In the genomic region with DNA sequence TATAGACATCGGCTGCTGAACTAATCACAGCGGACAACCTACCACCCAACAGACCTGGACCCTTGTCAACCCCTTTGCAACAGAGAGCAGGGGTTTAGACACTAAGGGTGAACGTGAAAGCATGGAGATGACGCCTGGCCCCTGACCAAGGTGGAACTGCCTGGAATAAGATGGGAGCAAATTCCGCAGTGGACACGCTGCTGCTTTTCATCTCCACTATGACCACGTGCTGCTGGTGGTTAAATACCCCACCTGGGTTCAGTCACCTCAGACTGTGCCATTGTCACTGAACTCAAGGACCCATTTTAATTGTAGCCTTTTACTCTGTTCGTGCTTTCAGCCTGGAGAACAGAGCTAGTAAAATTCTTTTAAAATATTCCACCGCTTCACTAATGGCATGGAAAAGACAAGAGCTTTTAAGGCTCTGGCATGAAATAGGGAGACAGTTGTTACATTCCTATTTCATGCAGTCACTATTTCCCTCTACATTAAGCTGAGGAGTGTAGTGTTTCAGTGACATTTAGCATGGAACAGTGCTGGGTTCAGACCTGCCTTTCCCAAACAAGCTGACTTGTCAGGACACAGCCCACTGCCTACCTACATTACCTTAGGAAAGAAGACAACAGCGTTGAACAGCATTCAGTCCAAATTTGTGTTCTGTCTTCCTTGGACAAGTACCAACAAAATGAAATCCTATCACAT, we compare ENCODE assay signal across 10 cellular contexts.
DNase-seq lines count a peak whose midpoint lies in the region; ATAC-seq and TF ChIP-seq lines count a peak whose summit lies in the region.
"Had no signal": no experiment of that assay in that cellular context is flagged by ENCODE, and none has a peak within 500 bp of the region (broad histone marks: within the 10 kb centered on the region; RNA-seq: fewer than 3 reads in every experiment).

No MANE protein-coding gene starts in this region.

- H3K36me3 ChIP-seq in left ventricle myocardium inferior: no peaks in the 10 kb centered on the region

- intact Hi-C loops in left ventricle myocardium superior (cut with micrococcal nuclease): loop anchor here (5.0 kb wide), 1 partner anchor 101 kb away; no protein-coding TSS in a partner anchor
- intact Hi-C loops in left ventricle myocardium inferior (cut with micrococcal nuclease): loop anchor here (5.0 kb wide), 1 partner anchor 101 kb away; no protein-coding TSS in a partner anchor

- no peaks in the 10 kb centered on the region for H3K4me1 ChIP-seq in left ventricle myocardium inferior

- TF ChIP-seq CTCF in left ventricle myocardium inferior (IDR thresholded peaks at IDR 0.05; ENCODE audit: borderline replicate concordance): no peak

- H3K27ac ChIP-seq in left ventricle myocardium inferior (replicated peaks): no peak overlapping the region
- H3K27ac ChIP-seq: C4-2B had no signal

- no peaks in the 10 kb centered on the region for H3K9me3 ChIP-seq in left ventricle myocardium inferior (replicated peaks)

- no peak overlapping the region for H3K4me3 ChIP-seq in left ventricle myocardium inferior

- ATAC-seq in left ventricle myocardium superior: peak; percentile 60
- no peak for ATAC-seq in HG02973 (IDR thresholded peaks at IDR 0.05; ENCODE audit: unreplicated experiment)
- no peak for ATAC-seq in HG03439 (IDR thresholded peaks at IDR 0.05; ENCODE audit: unreplicated experiment)

- DNase-seq in left ventricle myocardium superior (no peak), left ventricle myocardium inferior (no peak), amniotic stem cell (lab: John Stamatoyannopoulos, UW) (peak; percentile 61), islet precursor cell (peak; percentile 90)
- DNase-seq in activated T-cell treated with anti-CD3 and anti-CD28 coated beads, Interleukin-2, amount 50 U/mL, for 48 hours: no peak
- no peak for DNase-seq in stimulated activated CD4-positive, alpha-beta T cell treated with anti-CD3 and anti-CD28 coated beads, Interleukin-12 subunit alpha, Interleukin-12 subunit beta, amount 100 ng/mL, for 4 hours
- DNase-seq: naive B cell had no signal

- peaks cover 46% of the 10 kb centered on the region for H3K27me3 ChIP-seq in left ventricle myocardium inferior (ENCODE audit: low read depth)

Comparison
In these comparisons a context has a peak if more than half of its experiments do, and no peak if none do; other contexts are left out.
1. DNase-seq: peak in amniotic stem cell (single experiment) and islet precursor cell (single experiment); none in left ventricle myocardium superior (single experiment), left ventricle myocardium inferior (single experiment), activated T-cell treated with anti-CD3 and anti-CD28 coated beads, Interleukin-2, amount 50 U/mL, for 48 hours (0 of 2) and stimulated activated CD4-positive, alpha-beta T cell treated with anti-CD3 and anti-CD28 coated beads, Interleukin-12 subunit alpha, Interleukin-12 subunit beta, amount 100 ng/mL, for 4 hours (single experiment).